ENCODE assay signal across 14 cellular contexts in genomic region chr22:38947321-38948112, GRCh38. TPM values are rescaled to one million over a fixed set of nuclear protein-coding genes. Genes with fewer than 3 reads are reported as not detected.
A peak's percentile ranks its signal among the peaks of the same experiment; 100 is the strongest.
DNase-seq lines count a peak whose midpoint lies in the region; ATAC-seq and TF ChIP-seq lines count a peak whose summit lies in the region.
"Had no signal": no experiment of that assay in that cellular context is flagged by ENCODE, and none has a peak within 500 bp of the region (broad histone marks: within the 10 kb centered on the region; RNA-seq: fewer than 3 reads in every experiment).

No MANE protein-coding gene starts in this region.

- H3K9me3 ChIP-seq in sigmoid colon (no peaks in the 10 kb centered on the region), HAP-1 (no peaks in the 10 kb centered on the region)
- H3K9me3 ChIP-seq: gastroesophageal sphincter, thoracic aorta had no signal

- H3K4me3 ChIP-seq in sigmoid colon (no peak overlapping the region), HAP-1 (no peak overlapping the region)
- H3K4me3 ChIP-seq: gastroesophageal sphincter, thoracic aorta had no signal

- WGBS in sigmoid colon, 2 donors: 85 to 89% methylated on average over 13 of the region's 13 CpGs

- H3K4me1 ChIP-seq in sigmoid colon: no peaks in the 10 kb centered on the region
- no peaks in the 10 kb centered on the region for H3K4me1 ChIP-seq in HAP-1
- H3K4me1 ChIP-seq: gastroesophageal sphincter had no signal

- no peak for ATAC-seq in HG03521 (IDR thresholded peaks at IDR 0.05; ENCODE audit: unreplicated experiment)
- ATAC-seq: gastroesophageal sphincter, left lobe of liver had no signal

- peaks cover 0 to 28% (median 0%) of the 10 kb centered on the region in 3 donors for H3K27me3 ChIP-seq in sigmoid colon
- peaks cover 55% of the 10 kb centered on the region for H3K27me3 ChIP-seq in HAP-1 (ENCODE audit: low read depth)

- peak; percentile 68 for DNase-seq in activated CD4-positive, alpha-beta memory T cell treated with anti-CD3 and anti-CD28 coated beads for 36 hours
- DNase-seq in activated CD4-positive, alpha-beta memory T cell treated with anti-CD3 and anti-CD28 coated beads, Interleukin-2, amount 10 ng/mL, durations not matched to agents 7 days and 5 days: no peak
- DNase-seq in NOMO-1 treated with DMSO at 0.1 percent for 48 hours (lab: John Stamatoyannopoulos, UW; ENCODE audit: unreplicated experiment) (peak; percentile 84), epithelial cell of prostate (ENCODE audit: low read depth, low spot score) (peak; percentile 64), sigmoid colon (peak; percentile 45), DMS 273 (lab: John Stamatoyannopoulos, UW; ENCODE audit: unreplicated experiment) (no peak), HAP-1 (ENCODE audit: low spot score in 2 of 2) (no peak)
- DNase-seq: ACHN, DMS79 treated with DMSO at 0.1 percent for 48 hours had no signal

- no peak for TF ChIP-seq EP300 in sigmoid colon (IDR thresholded peaks at IDR 0.05)

- no peak for TF ChIP-seq POLR2A in sigmoid colon (IDR thresholded peaks at IDR 0.05)

- peaks cover 25% of the 10 kb centered on the region for H3K27me3 Mint-ChIP-seq in activated CD4-positive, alpha-beta memory T cell treated with anti-CD3 and anti-CD28 coated beads for 36 hours
- H3K27me3 Mint-ChIP-seq in activated CD4-positive, alpha-beta memory T cell treated with anti-CD3 and anti-CD28 coated beads, Interleukin-2, amount 10 ng/mL, durations not matched to agents 7 days and 5 days: peaks cover 36% of the 10 kb centered on the region

- H3K36me3 ChIP-seq in sigmoid colon: no peaks in the 10 kb centered on the region
- H3K36me3 ChIP-seq in HAP-1 (replicated peaks): no peaks in the 10 kb centered on the region
- H3K36me3 ChIP-seq: gastroesophageal sphincter, thoracic aorta had no signal

- POLR2A ChIA-PET in activated CD4-positive, alpha-beta memory T cell treated with anti-CD3 and anti-CD28 coated beads for 36 hours (lab: Charles Lee): no interaction called here
- POLR2A ChIA-PET in activated CD4-positive, alpha-beta memory T cell treated with anti-CD3 and anti-CD28 coated beads, Interleukin-2, amount 10 ng/mL, durations not matched to agents 7 days and 5 days (lab: Charles Lee): no interaction called here

- H3K36me3 Mint-ChIP-seq in activated CD4-positive, alpha-beta memory T cell treated with anti-CD3 and anti-CD28 coated beads for 36 hours: no peaks in the 10 kb centered on the region
- no peaks in the 10 kb centered on the region for H3K36me3 Mint-ChIP-seq in activated CD4-positive, alpha-beta memory T cell treated with anti-CD3 and anti-CD28 coated beads, Interleukin-2, amount 10 ng/mL, durations not matched to agents 7 days and 5 days (ENCODE audit: low read depth)

- in situ Hi-C loops in HAP-1 (cut with MboI; ENCODE audit: low sequenced_read_pairs): no loop called here

- no peak overlapping the region for H3K4me3 Mint-ChIP-seq in activated CD4-positive, alpha-beta memory T cell treated with anti-CD3 and anti-CD28 coated beads for 36 hours
- no peak overlapping the region for H3K4me3 Mint-ChIP-seq in activated CD4-positive, alpha-beta memory T cell treated with anti-CD3 and anti-CD28 coated beads, Interleukin-2, amount 10 ng/mL, durations not matched to agents 7 days and 5 days

- no peaks in the 10 kb centered on the region for H3K9me3 Mint-ChIP-seq in activated CD4-positive, alpha-beta memory T cell treated with anti-CD3 and anti-CD28 coated beads for 36 hours
- H3K9me3 Mint-ChIP-seq in activated CD4-positive, alpha-beta memory T cell treated with anti-CD3 and anti-CD28 coated beads, Interleukin-2, amount 10 ng/mL, durations not matched to agents 7 days and 5 days: no peaks in the 10 kb centered on the region

- H3K4me1 Mint-ChIP-seq in activated CD4-positive, alpha-beta memory T cell treated with anti-CD3 and anti-CD28 coated beads for 36 hours (ENCODE audit: low read depth): peaks cover 32% of the 10 kb centered on the region
- peaks cover 12% of the 10 kb centered on the region for H3K4me1 Mint-ChIP-seq in activated CD4-positive, alpha-beta memory T cell treated with anti-CD3 and anti-CD28 coated beads, Interleukin-2, amount 10 ng/mL, durations not matched to agents 7 days and 5 days

- intact Hi-C loops in activated CD4-positive, alpha-beta memory T cell treated with anti-CD3 and anti-CD28 coated beads for 36 hours (cut with micrococcal nuclease): loop anchor here (10.0 kb wide), 1 partner anchor 147 kb away; the partner anchor contains the start of gene APOBEC3H
- intact Hi-C loops in sigmoid colon (cut with DNase I): no loop called here

- CTCF ChIA-PET in activated CD4-positive, alpha-beta memory T cell treated with anti-CD3 and anti-CD28 coated beads for 36 hours (lab: Charles Lee): interaction anchor here (0.6 to 1.4 kb wide), 3 partner anchors 54 to 77 kb away, joined by 3 to 6 read pairs (median 5); no protein-coding TSS in a partner anchor
- CTCF ChIA-PET in activated CD4-positive, alpha-beta memory T cell treated with anti-CD3 and anti-CD28 coated beads, Interleukin-2, amount 10 ng/mL, durations not matched to agents 7 days and 5 days (lab: Charles Lee): no interaction called here

- no peak for TF ChIP-seq CTCF in sigmoid colon (IDR thresholded peaks at IDR 0.05)

- H3K27ac ChIP-seq in epithelial cell of prostate (peak overlapping the region; percentile 18), sigmoid colon (no peak overlapping the region)
- H3K27ac ChIP-seq: gastroesophageal sphincter, thoracic aorta had no signal

- peak overlapping the region; percentile 61 for H3K27ac Mint-ChIP-seq in activated CD4-positive, alpha-beta memory T cell treated with anti-CD3 and anti-CD28 coated beads for 36 hours
- no peak overlapping the region for H3K27ac Mint-ChIP-seq in activated CD4-positive, alpha-beta memory T cell treated with anti-CD3 and anti-CD28 coated beads, Interleukin-2, amount 10 ng/mL, durations not matched to agents 7 days and 5 days
- H3K27ac Mint-ChIP-seq: progenitor cell of endocrine pancreas had no signal

RNA-seq across cellular contexts. Expression of gene APOBEC3A, which starts 9.9 kb away (rescaled TPM):
- total RNA-seq in activated CD4-positive, alpha-beta memory T cell treated with anti-CD3 and anti-CD28 coated beads for 36 hours: under 1 TPM in 1 of 2 experiments, not detected in 1; 0.17 TPM
- total RNA-seq in activated CD4-positive, alpha-beta memory T cell treated with anti-CD3 and anti-CD28 coated beads, Interleukin-2, amount 10 ng/mL, durations not matched to agents 7 days and 5 days: not detected
- total RNA-seq in sigmoid colon: under 1 TPM in 1 of 4 donors, not detected in 3; 0.36 TPM
- 10 to 100 TPM in 1 of 3 donors, 1 to 10 TPM in 1, under 1 TPM in 1; 0.60 to 67.3 (median 9.0) TPM for polyA plus RNA-seq in sigmoid colon
- total RNA-seq: progenitor cell of endocrine pancreas had no signal

RNA-seq across cellular contexts. Expression of gene APOBEC3B, which starts 34.6 kb away (rescaled TPM):
- 10 to 100 TPM; 43.9 to 44.3 TPM for total RNA-seq in activated CD4-positive, alpha-beta memory T cell treated with anti-CD3 and anti-CD28 coated beads for 36 hours
- total RNA-seq in activated CD4-positive, alpha-beta memory T cell treated with anti-CD3 and anti-CD28 coated beads, Interleukin-2, amount 10 ng/mL, durations not matched to agents 7 days and 5 days: 10 to 100 TPM; 51.6 to 51.9 TPM
- 1 to 10 TPM in 1 of 4 donors, under 1 TPM in 1, not detected in 2; 0.71 to 3.1 TPM for total RNA-seq in sigmoid colon
- 10 to 100 TPM; 13.5 to 81.6 (median 17.4) TPM for polyA plus RNA-seq in sigmoid colon
- total RNA-seq: gastroesophageal sphincter had no signal

Comparison
In these comparisons a context has a peak if more than half of its experiments do, and no peak if none do; other contexts are left out.
1. DNase-seq: peak in activated CD4-positive, alpha-beta memory T cell treated with anti-CD3 and anti-CD28 coated beads for 36 hours (single experiment), NOMO-1 treated with DMSO at 0.1 percent for 48 hours (single experiment), epithelial cell of prostate (single experiment) and sigmoid colon (single experiment); none in activated CD4-positive, alpha-beta memory T cell treated with anti-CD3 and anti-CD28 coated beads, Interleukin-2, amount 10 ng/mL, durations not matched to agents 7 days and 5 days (single experiment), DMS 273 (single experiment) and HAP-1 (0 of 2).
2. RNA of gene APOBEC3B, which starts 34.6 kb away (total RNA-seq): 51.6 to 51.9 TPM in activated CD4-positive, alpha-beta memory T cell treated with anti-CD3 and anti-CD28 coated beads, Interleukin-2, amount 10 ng/mL, durations not matched to agents 7 days and 5 days and 43.9 to 44.3 TPM in activated CD4-positive, alpha-beta memory T cell treated with anti-CD3 and anti-CD28 coated beads for 36 hours; 0.71 to 3.1 TPM in sigmoid colon; every median in the first group is over 10 times any median in the second.